22 cellular contexts compared by ENCODE assay signal in genomic region chr19:3497757-3498515, GRCh38. TPM values are rescaled to one million over a fixed set of nuclear protein-coding genes. Genes with fewer than 3 reads are reported as not detected.
"Had no signal": no experiment of that assay in that cellular context is flagged by ENCODE, and none has a peak within 500 bp of the region (broad histone marks: within the 10 kb centered on the region; RNA-seq: fewer than 3 reads in every experiment).

No MANE protein-coding gene starts in this region.

- DNase-seq: activated CD4-positive, alpha-beta T cell treated with anti-CD3 and anti-CD28 coated beads for 48 hours; activated CD8-positive, alpha-beta memory T cell treated with anti-CD3 and anti-CD28 coated beads for 24 hours; amniotic stem cell; body of pancreas; cerebellar nuclear complex; effector memory CD4-positive, alpha-beta T cell; foreskin melanocyte; heart left ventricle; stimulated activated CD4-positive, alpha-beta T cell treated with anti-CD3 and anti-CD28 coated beads, Interleukin-15, amount 100 ng/mL, for 24 hours; stimulated activated CD4-positive, alpha-beta T cell treated with anti-CD3 and anti-CD28 coated beads, Interleukin-4, amount 100 ng/mL, for 1 hour; stimulated activated naive B cell treated with anti-CD40 and anti-IgM and Interleukin-4, amounts not matched to agents 10 μg/mL and 1 μg/mL and 100 μg/mL, for 72 hours; tibial artery had no signal

- H3K27ac Mint-ChIP-seq: stimulated activated naive B cell treated with anti-CD40 and anti-IgM and Interleukin-4, amounts not matched to agents 10 μg/mL and 1 μg/mL and 100 μg/mL, for 72 hours; WTC11 had no signal

- H3K27me3 ChIP-seq: body of pancreas, heart left ventricle, neutrophil, right atrium auricular region, tibial artery, vagina had no signal

- H3K27ac ChIP-seq: body of pancreas, heart left ventricle, neutrophil, right atrium auricular region, skin epidermis, tibial artery, vagina had no signal

- H3K9me3 Mint-ChIP-seq: activated naive CD4-positive, alpha-beta T cell treated with anti-CD3 and anti-CD28 coated beads, Interleukin-2, amount 50 U/mL, for 24 hours; stimulated activated naive B cell treated with anti-CD40 and anti-IgM and Interleukin-4, amounts not matched to agents 10 μg/mL and 1 μg/mL and 100 μg/mL, for 72 hours; WTC11 had no signal

- H3K4me3 Mint-ChIP-seq: stimulated activated naive B cell treated with anti-CD40 and anti-IgM and Interleukin-4, amounts not matched to agents 10 μg/mL and 1 μg/mL and 100 μg/mL, for 72 hours had no signal

- ATAC-seq: body of pancreas; heart left ventricle; SK-N-SH treated with all-trans-retinoic acid at 6 μM for 48 hours; stimulated activated naive B cell treated with anti-CD40 and anti-IgM and Interleukin-4, amounts not matched to agents 10 μg/mL and 1 μg/mL and 100 μg/mL, for 72 hours; WTC11 had no signal

- H3K9me3 ChIP-seq: body of pancreas, heart left ventricle, neutrophil, right atrium auricular region, tibial artery, vagina had no signal

- H3K27me3 Mint-ChIP-seq: activated naive CD4-positive, alpha-beta T cell treated with anti-CD3 and anti-CD28 coated beads, Interleukin-2, amount 50 U/mL, for 24 hours; stimulated activated naive B cell treated with anti-CD40 and anti-IgM and Interleukin-4, amounts not matched to agents 10 μg/mL and 1 μg/mL and 100 μg/mL, for 72 hours had no signal

RNA-seq across cellular contexts. Expression of gene SMIM44, which starts 14.7 kb away (rescaled TPM):
- total RNA-seq: body of pancreas; fibroblast of lung; heart left ventricle; lung; right atrium auricular region; T-helper 1 cell treated with Interleukin-12 subunit alpha and Interleukin-12 subunit beta and Interleukin-4 antibody, amounts not matched to agents 30 ng/mL and 1 ng/mL, for 36 hours; vagina; WTC11 had no signal
- polyA plus RNA-seq: fibroblast of lung, heart left ventricle, lung had no signal

RNA-seq across cellular contexts. Expression of gene SMIM24, which starts 17.6 kb away (rescaled TPM):
- total RNA-seq: fibroblast of lung; heart left ventricle; right atrium auricular region; T-helper 1 cell treated with Interleukin-12 subunit alpha and Interleukin-12 subunit beta and Interleukin-4 antibody, amounts not matched to agents 30 ng/mL and 1 ng/mL, for 36 hours; vagina had no signal
- polyA plus RNA-seq: fibroblast of lung had no signal

RNA-seq across cellular contexts. Expression of gene TEKTIP1, which starts 41.0 kb away (rescaled TPM):
- total RNA-seq: fibroblast of lung, right atrium auricular region, vagina had no signal
- polyA plus RNA-seq: fibroblast of lung, heart left ventricle had no signal
